In genomic region chr1:79460773-79461436, GRCh38 we compare ENCODE assay signal across 12 cellular contexts.
DNase-seq lines count a peak whose midpoint lies in the region; ATAC-seq, FAIRE-seq and TF ChIP-seq lines count a peak whose summit lies in the region.
"Had no signal": no experiment of that assay in that cellular context is flagged by ENCODE, and none has a peak within 500 bp of the region (broad histone marks: within the 10 kb centered on the region; RNA-seq: fewer than 3 reads in every experiment).

No MANE protein-coding gene starts in this region.

- ATAC-seq in GM19463 (IDR thresholded peaks at IDR 0.05; ENCODE audit: unreplicated experiment) (peak; percentile 93), HG02870 (IDR thresholded peaks at IDR 0.05; ENCODE audit: unreplicated experiment) (peak; percentile 94), HG03469 (IDR thresholded peaks at IDR 0.05; ENCODE audit: unreplicated experiment) (peak; percentile 98)
- ATAC-seq: left lung had no signal

- H3K9me3 ChIP-seq in ascending aorta, result no peaks in the 10 kb centered on the region
- H3K9me3 ChIP-seq: left lung had no signal

- no peak overlapping the region for H3K4me3 ChIP-seq in ascending aorta
- H3K4me3 ChIP-seq: left lung had no signal

- peak; percentile 95 for FAIRE-seq in GM18507 (lab: Jason Lieb, UNC)

- DNase-seq in GM18507 (ENCODE audit: extremely low spot score, insufficient read length, low read depth) (peak; percentile 17), ascending aorta (ENCODE audit: low spot score in 2 of 2) (no peak), ureter (ENCODE audit: low spot score) (no peak)
- DNase-seq in activated CD4-positive, alpha-beta T cell treated with anti-CD3 and anti-CD28 coated beads for 4 hours, result no peak
- no peak for DNase-seq in stimulated activated CD8-positive, alpha-beta memory T cell treated with anti-CD3 and anti-CD28 coated beads, Interleukin-4, amount 100 ng/mL, for 48 hours
- DNase-seq: left lung; NCI-H526 treated with DMSO at 0.1 percent for 48 hours; stimulated activated CD4-positive, alpha-beta T cell treated with anti-CD3 and anti-CD28 coated beads, Interleukin-15, amount 100 ng/mL, for 24 hours; stimulated activated naive B cell treated with anti-CD40 and anti-IgM and Interleukin-4, amounts not matched to agents 10 μg/mL and 1 μg/mL and 100 μg/mL, for 72 hours had no signal

- H3K27me3 ChIP-seq in ascending aorta, result no peaks in the 10 kb centered on the region
- H3K27me3 ChIP-seq: left lung had no signal

- H3K4me1 ChIP-seq in ascending aorta, result no peaks in the 10 kb centered on the region
- H3K4me1 ChIP-seq: left lung had no signal

- no peak overlapping the region for H3K27ac ChIP-seq in ascending aorta
- H3K27ac ChIP-seq: left lung had no signal

- H3K36me3 ChIP-seq in ascending aorta, result no peaks in the 10 kb centered on the region
- H3K36me3 ChIP-seq: left lung had no signal

- no peak for TF ChIP-seq CTCF in ascending aorta (IDR thresholded peaks at IDR 0.05)

- intact Hi-C loops in ascending aorta (cut with DNase I), result no loop called here
